ENCODE assay signal across 8 cellular contexts in genomic region chr7:65080799-65081651, GRCh38.
DNase-seq lines count a peak whose midpoint lies in the region; ATAC-seq and TF ChIP-seq lines count a peak whose summit lies in the region.
"Not testable (repeated sequence)": the region's sequence is repeated elsewhere in the genome, so short reads cannot be mapped to it uniquely, and the experiment has no call there.

No MANE protein-coding gene starts in this region.

- H3K4me3 ChIP-seq in AG09309 (ENCODE audit: control insufficient read depth, low read depth, low read length): peak overlapping the region; percentile 66
- peak overlapping the region; percentile 96 for H3K4me3 ChIP-seq in kidney epithelial cell (ENCODE audit: low read depth, low read length)

- intact Hi-C loops in activated CD4-positive, alpha-beta T cell treated with anti-CD3 and anti-CD28 coated beads for 36 hours (cut with DNase I, micrococcal nuclease): loop anchor here (1.0 to 10.0 kb wide), 3 partner anchors 43 to 74 kb away; partner anchors contain the start of gene ERV3-1 (in 1 of the 2)

- not testable (repeated sequence) for H3K9me3 Mint-ChIP-seq in activated CD4-positive, alpha-beta T cell treated with anti-CD3 and anti-CD28 coated beads for 36 hours (ENCODE audit: low read depth)

- not testable (repeated sequence) for TF ChIP-seq CTCF in AG09309 (IDR thresholded peaks at IDR 0.05; ENCODE audit: control insufficient read depth, insufficient read depth, low read depth, low read length, missing control alignments); kidney epithelial cell (IDR thresholded peaks at IDR 0.05; ENCODE audit: insufficient read depth, low read length, poor library complexity, severe bottlenecking)

- not testable (repeated sequence) for H3K27me3 Mint-ChIP-seq in activated CD4-positive, alpha-beta T cell treated with anti-CD3 and anti-CD28 coated beads for 36 hours

- H3K36me3 ChIP-seq in kidney epithelial cell (ENCODE audit: control insufficient read depth, insufficient read depth, low read length): not testable (repeated sequence)

- not testable (repeated sequence) for H3K4me1 Mint-ChIP-seq in activated CD4-positive, alpha-beta T cell treated with anti-CD3 and anti-CD28 coated beads for 36 hours

- peak overlapping the region; percentile 89 for H3K27ac Mint-ChIP-seq in activated CD4-positive, alpha-beta T cell treated with anti-CD3 and anti-CD28 coated beads for 36 hours

- H3K36me3 Mint-ChIP-seq in activated CD4-positive, alpha-beta T cell treated with anti-CD3 and anti-CD28 coated beads for 36 hours (ENCODE audit: low read depth): not testable (repeated sequence)

- not testable (repeated sequence) for H3K27me3 ChIP-seq in kidney epithelial cell (ENCODE audit: control insufficient read depth, insufficient read depth, low read length)

- ATAC-seq in GM18907 (IDR thresholded peaks at IDR 0.05; ENCODE audit: unreplicated experiment) (peak; percentile 99), HG03108 (IDR thresholded peaks at IDR 0.05; ENCODE audit: unreplicated experiment) (peak; percentile 97)
- peak; percentile 98 for ATAC-seq in activated CD4-positive, alpha-beta T cell treated with anti-CD3 and anti-CD28 coated beads for 36 hours

- peak overlapping the region; percentile 84 for H3K4me3 Mint-ChIP-seq in activated CD4-positive, alpha-beta T cell treated with anti-CD3 and anti-CD28 coated beads for 36 hours

- DNase-seq in AG09309 (ENCODE audit: low read depth): peak; percentile 55
- DNase-seq in NCI-H2227 (lab: John Stamatoyannopoulos, UW; ENCODE audit: unreplicated experiment): peak; percentile 93
- peak; percentile 94 for DNase-seq in activated CD4-positive, alpha-beta T cell treated with anti-CD3 and anti-CD28 coated beads for 36 hours
- peak; percentile 95 for DNase-seq in cerebellum (ENCODE audit: low spot score)
- DNase-seq in kidney epithelial cell (ENCODE audit: low read depth): peak; percentile 52
- DNase-seq in stimulated activated CD4-positive, alpha-beta T cell treated with anti-CD3 and anti-CD28 coated beads, Interleukin-12 subunit alpha, Interleukin-12 subunit beta, amount 100 ng/mL, for 48 hours (ENCODE audit: low read depth in 2 of 3, low spot score in 1 of 3): peak; percentile 69 to 90 (median 87)

- CTCF ChIA-PET in activated CD4-positive, alpha-beta T cell treated with anti-CD3 and anti-CD28 coated beads for 36 hours (lab: Charles Lee): not testable (repeated sequence)

- POLR2A ChIA-PET in activated CD4-positive, alpha-beta T cell treated with anti-CD3 and anti-CD28 coated beads for 36 hours (lab: Charles Lee): interaction anchor here (0.6 kb wide), 1 partner anchor 100 kb away, joined by 6 read pairs; no protein-coding TSS in a partner anchor

Comparison
In these comparisons a context has a peak if more than half of its experiments do, and no peak if none do; other contexts are left out.
1. Peak in every context shown above with its lines: DNase-seq, ATAC-seq and H3K4me3 ChIP-seq.